ENCODE assay signal across 27 cellular contexts in the genomic region with DNA sequence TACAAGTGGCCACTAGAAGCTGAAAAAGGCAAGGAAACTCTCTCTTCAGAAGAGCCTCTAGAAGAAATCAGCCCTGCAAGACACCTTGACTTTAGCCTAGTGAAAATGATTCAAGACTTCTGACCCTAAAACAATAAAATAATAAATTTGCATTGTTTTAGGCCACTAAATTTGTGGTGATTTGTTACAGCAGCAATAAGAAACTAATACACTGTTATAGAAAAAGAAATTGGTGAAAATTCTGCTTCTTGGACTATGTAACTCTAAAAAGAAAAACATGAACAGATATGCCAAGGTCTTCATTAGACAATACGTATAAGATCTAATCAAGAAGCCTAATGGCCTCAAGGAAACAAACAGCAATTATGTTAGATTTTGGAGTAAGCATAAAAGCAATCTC. TPM values are rescaled to one million over a fixed set of nuclear protein-coding genes. Genes with fewer than 3 reads are reported as not detected.
DNase-seq lines count a peak whose midpoint lies in the region; ATAC-seq, FAIRE-seq and TF ChIP-seq lines count a peak whose summit lies in the region.
"Had no signal": no experiment of that assay in that cellular context is flagged by ENCODE, and none has a peak within 500 bp of the region (broad histone marks: within the 10 kb centered on the region; RNA-seq: fewer than 3 reads in every experiment).

No MANE protein-coding gene starts in this region.

- no TSS peak for BruUV-seq in OCI-LY7 (replicated peaks; lab: Mats Ljungman, UMichigan)
- no TSS peak for BruUV-seq in K562 (replicated peaks; lab: Mats Ljungman, UMichigan)

- WGBS in K562 (ENCODE audit: insufficient coverage, low coverage, missing lambda C conversion rate) = 13% methylated on average over 1 of the region's 1 CpG

- intact Hi-C loops in OCI-LY7 (cut with micrococcal nuclease; ENCODE audit: unreplicated experiment) (no loop called here), K562 (cut with micrococcal nuclease) (no loop called here)

- H3K36me3 ChIP-seq in OCI-LY7 (ENCODE audit: insufficient read depth, low read length) = no peaks in the 10 kb centered on the region
- H3K36me3 ChIP-seq in K562 (ENCODE audit: control insufficient read depth, insufficient read depth, low read length) = no peaks in the 10 kb centered on the region
- H3K36me3 ChIP-seq: BE2C, BLaER1 had no signal

- H3K9ac ChIP-seq in K562 (ENCODE audit: insufficient read depth in 1 of 2, low read depth in 2 of 2, low read length in 2 of 2) = no peak overlapping the region
- H3K9ac ChIP-seq: BLaER1 had no signal

- peaks cover 3% of the 10 kb centered on the region for H3K27me3 Mint-ChIP-seq in HFFc6 (ENCODE audit: insufficient read depth)
- H3K27me3 Mint-ChIP-seq: CD4-positive, alpha-beta memory T cell had no signal

- no peak for TF ChIP-seq EP300 in K562 (IDR thresholded peaks at IDR 0.05; ENCODE audit: low read length)

- FAIRE-seq in K562 (lab: Jason Lieb, UNC) = no peak
- FAIRE-seq: A204.1, GM12878, GM18507 had no signal

- H3K4me1 ChIP-seq in OCI-LY7 (ENCODE audit: insufficient read depth, low read length, poor library complexity, severe bottlenecking) (no peaks in the 10 kb centered on the region), K562 (replicated peaks in 1 of 2; ENCODE audit: control insufficient read depth in 2 of 2, insufficient read depth in 2 of 2, low read length in 2 of 2) (peaks cover 0 to 3% of the 10 kb centered on the region in 2 experiments; a peak in 2 of 5 replicates)
- H3K4me1 ChIP-seq: BE2C had no signal

- no peaks in the 10 kb centered on the region for H4K20me1 ChIP-seq in OCI-LY7 (ENCODE audit: insufficient read depth, low read length)
- no peaks in the 10 kb centered on the region for H4K20me1 ChIP-seq in K562 (replicated peaks; ENCODE audit: control insufficient read depth, insufficient read depth, low read length)
- H4K20me1 ChIP-seq: BLaER1 had no signal

- H3K9me3 Mint-ChIP-seq in HFFc6 = no peaks in the 10 kb centered on the region
- H3K9me3 Mint-ChIP-seq: CD4-positive, alpha-beta memory T cell; CD8-positive, alpha-beta memory T cell had no signal

- no peaks in the 10 kb centered on the region for H3K9me1 ChIP-seq in K562 (ENCODE audit: control insufficient read depth, insufficient read depth, low read length)

- no peaks in the 10 kb centered on the region for H3K4me1 Mint-ChIP-seq in HFFc6 (ENCODE audit: low read depth)
- H3K4me1 Mint-ChIP-seq: CD4-positive, alpha-beta memory T cell; CD4-positive, CD25-positive, alpha-beta regulatory T cell; CD8-positive, alpha-beta memory T cell had no signal

- no peak for DNase-seq in OCI-LY7 (ENCODE audit: low spot score)
- no peak for DNase-seq in K562 (ENCODE audit: extremely low read depth in 1 of 4, low spot score in 3 of 4)
- no peak for DNase-seq in HFFc6
- no peak for DNase-seq in Kasumi-1 (lab: John Stamatoyannopoulos, UW)
- DNase-seq: 8988T; ACHN; BE2C; C1 segment of cervical spinal cord; CD4-positive, alpha-beta memory T cell; CD4-positive, CD25-positive, alpha-beta regulatory T cell; CD8-positive, alpha-beta memory T cell; COR-L47; DMS 273 treated with DMSO at 0.1 percent for 48 hours; DMS153; DMS53; DMS79; DND-41; EL; GDM1 had no signal

- H3K27ac ChIP-seq in OCI-LY7 (ENCODE audit: low read depth, low read length, poor library complexity, severe bottlenecking) (no peak overlapping the region), K562 (ENCODE audit: extremely low read depth, low read depth, low read length) (no peak overlapping the region)
- H3K27ac ChIP-seq: BLaER1 had no signal

- no peaks in the 10 kb centered on the region for H3K9me2 ChIP-seq in OCI-LY7 (ENCODE audit: insufficient read depth, low read length)

- H3K4me2 ChIP-seq in OCI-LY7 (ENCODE audit: low read length) = no peak overlapping the region
- H3K4me2 ChIP-seq in K562 (ENCODE audit: insufficient read depth, low read length) = no peak overlapping the region
- H3K4me2 ChIP-seq: BLaER1 had no signal

- no peaks in the 10 kb centered on the region for H3K36me3 Mint-ChIP-seq in HFFc6 (ENCODE audit: low read depth)
- H3K36me3 Mint-ChIP-seq: CD14-positive monocyte; CD4-positive, alpha-beta memory T cell; CD4-positive, CD25-positive, alpha-beta regulatory T cell; CD8-positive, alpha-beta memory T cell had no signal

- POLR2A ChIA-PET in OCI-LY7 (lab: Charles Lee) (interaction anchor here (0.6 kb wide), 1 partner anchor 584 kb away, joined by 3 read pairs; no protein-coding TSS in a partner anchor), K562 (lab: Yijun Ruan, JAX) (no interaction called here)

- ATAC-seq in K562 = no peak
- ATAC-seq: GM12878 had no signal

- peak overlapping the region; percentile 2; the same call in 1 of the 2 replicates for H2AFZ ChIP-seq in OCI-LY7 (ENCODE audit: low read length)
- no peak overlapping the region for H2AFZ ChIP-seq in K562 (ENCODE audit: low read depth, low read length)

- H3K4me3 Mint-ChIP-seq in HFFc6 = no peak overlapping the region
- H3K4me3 Mint-ChIP-seq: CD14-positive monocyte; CD4-positive, alpha-beta memory T cell; CD4-positive, CD25-positive, alpha-beta regulatory T cell; CD8-positive, alpha-beta memory T cell had no signal

- TF ChIP-seq CTCF in OCI-LY7 (conservative IDR thresholded peaks at IDR 0.05; ENCODE audit: low read length) (no peak), K562 (IDR thresholded peaks at IDR 0.05 in 2 of 3, conservative IDR thresholded peaks at IDR 0.05 in 1 of 3; ENCODE audit: insufficient read depth in 2 of 3, low read depth in 1 of 3, low read length in 3 of 3) (no peak), HFFc6 (IDR thresholded peaks at IDR 0.05) (no peak)

- H3K9me3 ChIP-seq in OCI-LY7 (ENCODE audit: low read length) (no peaks in the 10 kb centered on the region), K562 (replicated peaks; ENCODE audit: control insufficient read depth, insufficient read depth, low read depth, low read length) (0 out of 2 replicates have a peak, but pooled peaks cover 2% of the 10 kb centered on the region)
- H3K9me3 ChIP-seq: BE2C, BLaER1 had no signal

- TF ChIP-seq POLR2A in K562 (conservative IDR thresholded peaks at IDR 0.05) = no peak

- H3K79me2 ChIP-seq in OCI-LY7 (ENCODE audit: insufficient read depth, low read depth, low read length) = no peaks in the 10 kb centered on the region
- no peaks in the 10 kb centered on the region for H3K79me2 ChIP-seq in K562 (ENCODE audit: control insufficient read depth, insufficient read depth, low read length)

- in situ Hi-C loops in K562 (cut with MboI) = no loop called here

- H3K4me3 ChIP-seq in OCI-LY7 (ENCODE audit: low read depth, low read length, poor library complexity, severe bottlenecking) (no peak overlapping the region), K562 (no peak overlapping the region)
- H3K4me3 ChIP-seq: BLaER1, GM12878 had no signal

- no peak for TF ChIP-seq RAD21 in K562 (CRISPR knock-in tag; conservative IDR thresholded peaks at IDR 0.05 in 1 of 2, IDR thresholded peaks at IDR 0.05 in 1 of 2)

- CTCF ChIA-PET in OCI-LY7 (lab: Charles Lee; ENCODE audit: unreplicated experiment) = no interaction called here
- CTCF ChIA-PET in K562 (lab: Yijun Ruan, JAX; ENCODE audit: low intra/inter-chr PET ratio) = interaction anchor here (1.1 kb wide), 1 partner anchor 10 kb away, joined by 3 read pairs; no protein-coding TSS in a partner anchor

- peaks cover 0 to 8% of the 10 kb centered on the region in 2 experiments; a peak in 2 of 5 replicates for H3K27me3 ChIP-seq in K562 (ENCODE audit: control insufficient read depth in 2 of 2, insufficient read depth in 2 of 2, low read length in 2 of 2)
- H3K27me3 ChIP-seq: BE2C, BLaER1 had no signal

- no peak overlapping the region for H3K27ac Mint-ChIP-seq in HFFc6
- H3K27ac Mint-ChIP-seq: CD14-positive monocyte; CD4-positive, alpha-beta memory T cell; CD4-positive, CD25-positive, alpha-beta regulatory T cell; CD8-positive, alpha-beta memory T cell had no signal

RNA-seq across cellular contexts. Expression of a gene that starts 36.1 kb away (rescaled TPM):
- not detected in 2 replicates for total RNA-seq in OCI-LY7 (2014; rRNA removed; shearing (Covaris generic))
- total RNA-seq in OCI-LY7 (2022) (not detected in 2 replicates), K562 (2014; rRNA removed) (not detected in 2 replicates), K562 (2014; rRNA removed; fragmentation: Illumina TruSeq; extraction: Trizol) (not detected in 2 replicates), K562 (2015; rRNA removed; fragmentation: Illumina TruSeq; extraction: Trizol) (not detected in 2 replicates), K562 (2021) (not detected in 2 replicates)
- total RNA-seq in K562 (2011; cell fraction: chromatin; rRNA removed; ENCODE audit: low replicate concordance) = not detected in 2 replicates
- not detected in 2 replicates for total RNA-seq in K562 (2011; cell fraction: nucleolus; rRNA removed)
- total RNA-seq in K562 (2011; cell fraction: nucleoplasm; rRNA removed) = not detected in 2 replicates
- polyA plus RNA-seq in K562 (2011; rRNA removed) (0.03 TPM in 1 of 2 replicates, not detected in the other), K562 (2014; fragmentation: Illumina TruSeq; extraction: Trizol) (not detected in 2 replicates), K562 (2014; fragmentation: Nextera tagmentation; extraction: Ambion mirVana) (not detected), K562 (2014; rRNA removed) (not detected in 2 replicates)
- polyA plus RNA-seq in K562 (2011; cell fraction: cytosol; rRNA removed) = not detected in 2 replicates
- not detected in 2 replicates for polyA plus RNA-seq in K562 (2011; cell fraction: nucleus; rRNA removed)
- polyA plus RNA-seq in K562 (2012) = not detected in 2 replicates
- polyA minus RNA-seq in K562 (2011; rRNA and poly(A)+ RNA removed) = not detected in 2 replicates
- not detected in 2 replicates for polyA minus RNA-seq in K562 (2011; cell fraction: cytosol; rRNA and poly(A)+ RNA removed)
- polyA minus RNA-seq in K562 (2011; cell fraction: nucleus; rRNA and poly(A)+ RNA removed) = not detected in 2 replicates
- not detected for total RNA-seq in HFFc6 (2021; fragmentation: NEBNext Ultra II Directional; extraction: Animal tissue kit (Norgen Biotek cat#: 25700))
- total RNA-seq: A673; CD4-positive, alpha-beta memory T cell; CD4-positive, CD25-positive, alpha-beta regulatory T cell; CD8-positive, alpha-beta memory T cell; Daoy; GM12878 had no signal
- polyA plus RNA-seq: AG04450; CD4-positive, alpha-beta memory T cell; CD4-positive, CD25-positive, alpha-beta regulatory T cell had no signal

RNA-seq across cellular contexts. Expression of a gene that starts 36.6 kb away (rescaled TPM):
- 19.4 and 32.4 TPM in 2 replicates for total RNA-seq in OCI-LY7 (2014; rRNA removed; shearing (Covaris generic))
- total RNA-seq in OCI-LY7 (2022) (52.4 and 52.6 TPM in 2 replicates), K562 (2014; rRNA removed) (61.6 and 77.7 TPM in 2 replicates), K562 (2014; rRNA removed; fragmentation: Illumina TruSeq; extraction: Trizol) (63.6 and 68.7 TPM in 2 replicates), K562 (2015; rRNA removed; fragmentation: Illumina TruSeq; extraction: Trizol) (67.6 and 69.3 TPM in 2 replicates), K562 (2021) (74.2 and 82.5 TPM in 2 replicates)
- total RNA-seq in K562 (2011; cell fraction: chromatin; rRNA removed; ENCODE audit: low replicate concordance) = 21.4 and 25.8 TPM in 2 replicates
- 10.4 and 15.0 TPM in 2 replicates for total RNA-seq in K562 (2011; cell fraction: nucleolus; rRNA removed)
- 25.0 and 30.4 TPM in 2 replicates for total RNA-seq in K562 (2011; cell fraction: nucleoplasm; rRNA removed)
- polyA plus RNA-seq in K562 (2011; rRNA removed) (49.7 and 71.8 TPM in 2 replicates), K562 (2014; fragmentation: Illumina TruSeq; extraction: Trizol) (67.0 and 67.4 TPM in 2 replicates), K562 (2014; fragmentation: Nextera tagmentation; extraction: Ambion mirVana) (10 to 100 TPM; 75.8 to 83.4 TPM), K562 (2014; rRNA removed) (31.7 and 41.3 TPM in 2 replicates)
- 29.5 and 60.9 TPM in 2 replicates for polyA plus RNA-seq in K562 (2011; cell fraction: cytosol; rRNA removed)
- 9.7 and 16.8 TPM in 2 replicates for polyA plus RNA-seq in K562 (2011; cell fraction: nucleus; rRNA removed)
- 56.6 and 61.2 TPM in 2 replicates for polyA plus RNA-seq in K562 (2012)
- polyA minus RNA-seq in K562 (2011; rRNA and poly(A)+ RNA removed) = 75.5 and 113 TPM in 2 replicates
- 62.4 and 104 TPM in 2 replicates for polyA minus RNA-seq in K562 (2011; cell fraction: cytosol; rRNA and poly(A)+ RNA removed)
- polyA minus RNA-seq in K562 (2011; cell fraction: nucleus; rRNA and poly(A)+ RNA removed) = 5.1 and 9.6 TPM in 2 replicates
- total RNA-seq in HFFc6 (2021; fragmentation: NEBNext Ultra II Directional; extraction: Animal tissue kit (Norgen Biotek cat#: 25700)) = 100 to 1,000 TPM; 104 to 131 (median 117) TPM
